8 cellular contexts compared by ENCODE assay signal in genomic region chr5:115544371-115545064, GRCh38. TPM values are rescaled to one million over a fixed set of nuclear protein-coding genes. Genes with fewer than 3 reads are reported as not detected.
DNase-seq lines count a peak whose midpoint lies in the region; TF ChIP-seq lines count a peak whose summit lies in the region.

A gene with protein sequence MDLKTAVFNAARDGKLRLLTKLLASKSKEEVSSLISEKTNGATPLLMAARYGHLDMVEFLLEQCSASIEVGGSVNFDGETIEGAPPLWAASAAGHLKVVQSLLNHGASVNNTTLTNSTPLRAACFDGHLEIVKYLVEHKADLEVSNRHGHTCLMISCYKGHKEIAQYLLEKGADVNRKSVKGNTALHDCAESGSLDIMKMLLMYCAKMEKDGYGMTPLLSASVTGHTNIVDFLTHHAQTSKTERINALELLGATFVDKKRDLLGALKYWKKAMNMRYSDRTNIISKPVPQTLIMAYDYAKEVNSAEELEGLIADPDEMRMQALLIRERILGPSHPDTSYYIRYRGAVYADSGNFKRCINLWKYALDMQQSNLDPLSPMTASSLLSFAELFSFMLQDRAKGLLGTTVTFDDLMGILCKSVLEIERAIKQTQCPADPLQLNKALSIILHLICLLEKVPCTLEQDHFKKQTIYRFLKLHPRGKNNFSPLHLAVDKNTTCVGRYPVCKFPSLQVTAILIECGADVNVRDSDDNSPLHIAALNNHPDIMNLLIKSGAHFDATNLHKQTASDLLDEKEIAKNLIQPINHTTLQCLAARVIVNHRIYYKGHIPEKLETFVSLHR (minus strand): TSS chr5:115544775. CDS start chr5:115543493, 1,282 bp downstream.

- peak in 2 of 4 donors; percentile 98 to 99 for TF ChIP-seq POLR2A in stomach (IDR thresholded peaks at IDR 0.05)

- H3K9me3 ChIP-seq in neural cell (ENCODE audit: low read length): no peaks in the 10 kb centered on the region
- H3K9me3 ChIP-seq in stomach: peaks cover 0 to 7% (median 6%) of the 10 kb centered on the region in 4 donors

- H3K27ac ChIP-seq in neural cell (ENCODE audit: low read length) (peak within 1 kb of the TSS; percentile 91), stomach (peak within 1 kb of the TSS; percentile 99 to 100 (median 99))

- H3K36me3 ChIP-seq in H7 (replicated peaks; ENCODE audit: control insufficient read depth, insufficient read depth, low read length) (peaks cover 3% of the 10 kb centered on the region; the same call in 1 of the 2 replicates), neural cell (ENCODE audit: insufficient read depth, low read length) (peaks cover 12% of the 10 kb centered on the region), stomach (peaks cover 0 to 5% (median 0%) of the 10 kb centered on the region in 4 donors)

- no peak for TF ChIP-seq CTCF in neural cell (IDR thresholded peaks at IDR 0.05; ENCODE audit: poor library complexity, severe bottlenecking)
- no peak for TF ChIP-seq CTCF in stomach (IDR thresholded peaks at IDR 0.05)

- H3F3A ChIP-seq in neural cell (ENCODE audit: insufficient read depth, low read length, poor library complexity, severe bottlenecking): no peaks in the 10 kb centered on the region

- H3K4me3 ChIP-seq in H7 (ENCODE audit: insufficient read depth, low read depth, low read length) (peak within 1 kb of the TSS; percentile 55), neural cell (ENCODE audit: low read length) (peak within 1 kb of the TSS; percentile 88), stomach (peak within 1 kb of the TSS; percentile 61 to 95 (median 74))

- H3K4me2 ChIP-seq in neural cell (ENCODE audit: low read length): peak within 1 kb of the TSS; percentile 99

- H3K27me3 ChIP-seq in H7 (ENCODE audit: control insufficient read depth, insufficient read depth, low read length): no peaks in the 10 kb centered on the region
- H3K27me3 ChIP-seq in neural cell (ENCODE audit: insufficient read depth, low read depth, low read length): no peaks in the 10 kb centered on the region
- no peaks in the 10 kb centered on the region for H3K27me3 ChIP-seq in stomach

- peak; percentile 19 for TF ChIP-seq RAD21 in neural cell (conservative IDR thresholded peaks at IDR 0.05)

- no peaks in the 10 kb centered on the region for H3K9me2 ChIP-seq in neural cell (ENCODE audit: insufficient read depth, low read length)

- WGBS in stomach, 5 donors: 0 to 1% (median 1%) methylated on average over 4 to 79 of the region's 79 CpGs

- peaks cover 7% of the 10 kb centered on the region for H4K20me1 ChIP-seq in neural cell (ENCODE audit: insufficient read depth)

- peaks cover 10 to 37% (median 32%) of the 10 kb centered on the region in 4 donors for H3K4me1 ChIP-seq in stomach

- intact Hi-C loops in stomach (cut with DNase I; ENCODE audit: low total_unique reads): no loop called here

- peak within 1 kb of the TSS; percentile 94 for H3K9ac ChIP-seq in neural cell (ENCODE audit: low read length)

- DNase-seq in ELF-1 (ENCODE audit: low read depth, low spot score) (peak; percentile 96), H7 (peak; percentile 96), M059J (ENCODE audit: low read depth) (peak; percentile 95), SHP77 (lab: John Stamatoyannopoulos, UW) (peak; percentile 89 to 94), fibroblast of the conjunctiva (ENCODE audit: low read depth) (peak; percentile 97), stomach (peak; percentile 98)
- DNase-seq in activated effector memory CD4-positive, alpha-beta T cell treated with anti-CD3 and anti-CD28 coated beads, Interleukin-2, amount 50 U/mL, for 16 hours: peak; percentile 99

- TF ChIP-seq EP300 in neural cell (conservative IDR thresholded peaks at IDR 0.05; ENCODE audit: poor library complexity, severe bottlenecking) (peak; percentile 26), stomach (IDR thresholded peaks at IDR 0.05) (no peak)

- H2AFZ ChIP-seq in neural cell (ENCODE audit: low read depth, low read length): peak within 1 kb of the TSS; percentile 83

- peaks cover 44% of the 10 kb centered on the region for H3K79me2 ChIP-seq in neural cell (replicated peaks; ENCODE audit: insufficient read depth, low read length)

TF ChIP-seq in neural cell, 6 proteins besides CTCF, POLR2A, EP300 and RAD21:
- TF ChIP-seq POLR2AphosphoS5 (IDR thresholded peaks at IDR 0.05) (peak; percentile 96), TAF1 (IDR thresholded peaks at IDR 0.05; ENCODE audit: low read depth) (peak; percentile 92), SMC3 (conservative IDR thresholded peaks at IDR 0.05; ENCODE audit: poor library complexity) (no peak), EZH2 (IDR thresholded peaks at IDR 0.05; ENCODE audit: borderline replicate concordance, insufficient read depth, low read length, poor library complexity, severe bottlenecking) (no peak), MXI1 (conservative IDR thresholded peaks at IDR 0.05; ENCODE audit: poor library complexity, severe bottlenecking) (peak; percentile 66)
- TF ChIP-seq, protein P1, sequence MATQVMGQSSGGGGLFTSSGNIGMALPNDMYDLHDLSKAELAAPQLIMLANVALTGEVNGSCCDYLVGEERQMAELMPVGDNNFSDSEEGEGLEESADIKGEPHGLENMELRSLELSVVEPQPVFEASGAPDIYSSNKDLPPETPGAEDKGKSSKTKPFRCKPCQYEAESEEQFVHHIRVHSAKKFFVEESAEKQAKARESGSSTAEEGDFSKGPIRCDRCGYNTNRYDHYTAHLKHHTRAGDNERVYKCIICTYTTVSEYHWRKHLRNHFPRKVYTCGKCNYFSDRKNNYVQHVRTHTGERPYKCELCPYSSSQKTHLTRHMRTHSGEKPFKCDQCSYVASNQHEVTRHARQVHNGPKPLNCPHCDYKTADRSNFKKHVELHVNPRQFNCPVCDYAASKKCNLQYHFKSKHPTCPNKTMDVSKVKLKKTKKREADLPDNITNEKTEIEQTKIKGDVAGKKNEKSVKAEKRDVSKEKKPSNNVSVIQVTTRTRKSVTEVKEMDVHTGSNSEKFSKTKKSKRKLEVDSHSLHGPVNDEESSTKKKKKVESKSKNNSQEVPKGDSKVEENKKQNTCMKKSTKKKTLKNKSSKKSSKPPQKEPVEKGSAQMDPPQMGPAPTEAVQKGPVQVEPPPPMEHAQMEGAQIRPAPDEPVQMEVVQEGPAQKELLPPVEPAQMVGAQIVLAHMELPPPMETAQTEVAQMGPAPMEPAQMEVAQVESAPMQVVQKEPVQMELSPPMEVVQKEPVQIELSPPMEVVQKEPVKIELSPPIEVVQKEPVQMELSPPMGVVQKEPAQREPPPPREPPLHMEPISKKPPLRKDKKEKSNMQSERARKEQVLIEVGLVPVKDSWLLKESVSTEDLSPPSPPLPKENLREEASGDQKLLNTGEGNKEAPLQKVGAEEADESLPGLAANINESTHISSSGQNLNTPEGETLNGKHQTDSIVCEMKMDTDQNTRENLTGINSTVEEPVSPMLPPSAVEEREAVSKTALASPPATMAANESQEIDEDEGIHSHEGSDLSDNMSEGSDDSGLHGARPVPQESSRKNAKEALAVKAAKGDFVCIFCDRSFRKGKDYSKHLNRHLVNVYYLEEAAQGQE (IDR thresholded peaks at IDR 0.05; ENCODE audit: borderline replicate concordance): peak; percentile 86

RNA-seq across cellular contexts. Expression of the gene that starts here (rescaled TPM):
- total RNA-seq in H7 (2014; rRNA removed; shearing (Covaris generic)): 8.7 and 11.0 TPM in 2 replicates
- 19.9 and 22.5 TPM in 2 replicates for total RNA-seq in M059J (2014; rRNA removed; shearing (Covaris generic))
- 15.1 and 16.4 TPM in 2 replicates for polyA plus RNA-seq in neural cell
- polyA minus RNA-seq in neural cell: 54.5 and 63.6 TPM in 2 replicates
- 10 to 100 TPM; 20.0 to 55.6 (median 36.8) TPM for total RNA-seq in stomach
- polyA plus RNA-seq in stomach: 1 to 10 TPM; 5.9 to 8.1 (median 6.3) TPM

Comparison
In these comparisons a context has a peak if more than half of its experiments do, and no peak if none do; other contexts are left out.
1. Peak in every context shown above with its lines: DNase-seq, H3K4me3 ChIP-seq and H3K27ac ChIP-seq.